ENCODE assay signal across 33 cellular contexts in the genomic region with DNA sequence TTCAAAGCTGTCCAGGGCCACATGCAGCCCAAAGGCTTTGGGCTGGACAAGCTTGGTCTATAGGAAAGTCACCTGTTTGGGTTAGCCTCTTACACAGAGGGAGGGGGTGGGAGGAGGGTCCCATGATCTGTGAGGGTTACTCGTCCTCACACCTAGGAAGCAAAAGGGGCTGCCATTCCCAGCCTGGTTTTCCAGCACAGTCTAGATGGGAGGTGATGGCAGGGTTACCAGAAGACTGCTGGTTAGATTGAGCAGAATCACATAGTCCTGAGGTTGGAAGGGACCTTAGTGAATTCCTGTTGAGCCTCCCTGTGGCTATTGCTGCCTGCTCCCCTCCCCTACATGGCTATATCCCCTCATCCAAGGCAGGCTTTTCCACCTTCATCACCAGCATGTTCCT.
"Had no signal": no experiment of that assay in that cellular context is flagged by ENCODE, and none has a peak within 500 bp of the region (broad histone marks: within the 10 kb centered on the region; RNA-seq: fewer than 3 reads in every experiment).

No MANE protein-coding gene starts in this region.

- H3K4me3 ChIP-seq: adrenal gland, body of pancreas, cardiac muscle cell had no signal

- H3K27ac Mint-ChIP-seq: activated B cell treated with CpG ODN at 0.5 μM for 24 hours; activated CD4-positive, alpha-beta memory T cell treated with anti-CD3 and anti-CD28 coated beads for 36 hours; activated CD4-positive, alpha-beta T cell treated with anti-CD3 and anti-CD28 coated beads, Interleukin-2, amount 10 ng/mL, durations not matched to agents 24 days and 14 days; activated CD8-positive, alpha-beta T cell treated with anti-CD3 and anti-CD28 coated beads for 36 hours; activated naive CD4-positive, alpha-beta T cell treated with anti-CD3 and anti-CD28 coated beads for 36 hours; activated naive CD4-positive, alpha-beta T cell treated with anti-CD3 and anti-CD28 coated beads, Interleukin-2, amount 50 U/mL, for 72 hours; activated naive CD8-positive, alpha-beta T cell treated with anti-CD3 and anti-CD28 coated beads for 36 hours; activated T-cell treated with anti-CD3 and anti-CD28 coated beads, Interleukin-2, amount 50 U/mL, for 72 hours; activated T-helper 1 cell treated with anti-CD3 and anti-CD28 coated beads, Interleukin-12 subunit alpha, Interleukin-12 subunit beta, Interleukin-2, Interleukin-4 antibody, amounts not matched to agents 30 ng/mL and 10 ng/mL and 1 ng/mL, durations not matched to agents 14 hours and 24 hours and 36 hours; activated T-helper 17 cell treated with anti-CD3 and anti-CD28 coated beads, Interleukin-2, amount 50 U/mL, for 72 hours; T-helper 1 cell treated with Interleukin-12 subunit alpha and Interleukin-12 subunit beta and Interleukin-4 antibody, amounts not matched to agents 30 μg/mL and 1 μg/mL, for 36 hours; T-helper 2 cell treated with Interferon-gamma antibody and Interleukin-4, amounts not matched to agents 5 μg/mL and 100 μg/mL, for 36 hours had no signal

- DNase-seq: activated B cell treated with CpG ODN at 0.5 μM for 24 hours; activated CD4-positive, alpha-beta memory T cell treated with anti-CD3 and anti-CD28 coated beads for 36 hours; activated CD4-positive, alpha-beta T cell treated with anti-CD3 and anti-CD28 coated beads for 4 hours; activated CD4-positive, alpha-beta T cell treated with anti-CD3 and anti-CD28 coated beads, Interleukin-2, amount 10 ng/mL, durations not matched to agents 24 days and 14 days; activated CD4-positive, alpha-beta T cell treated with anti-CD3 and anti-CD28 coated beads, Interleukin-2, amount 50 U/mL, for 1 hour; activated CD4-positive, alpha-beta T cell treated with anti-CD3 and anti-CD28 coated beads, Interleukin-2, amount 50 U/mL, for 4 hours; activated CD4-positive, CD25-positive, alpha-beta regulatory T cell treated with anti-CD3 and anti-CD28 coated beads, Interleukin-2, amount 50 U/mL, for 72 hours; activated CD8-positive, alpha-beta memory T cell treated with anti-CD3 and anti-CD28 coated beads, Interleukin-2, amount 50 U/mL, for 4 hours; activated CD8-positive, alpha-beta T cell treated with anti-CD3 and anti-CD28 coated beads for 36 hours; activated gamma-delta T cell treated with Interleukin-2 at 50 U/mL for 16 hours; activated naive CD4-positive, alpha-beta T cell; activated naive CD4-positive, alpha-beta T cell treated with anti-CD3 and anti-CD28 coated beads for 36 hours; activated naive CD4-positive, alpha-beta T cell treated with anti-CD3 and anti-CD28 coated beads, Interleukin-2, amount 50 U/mL, for 16 hours; activated naive CD8-positive, alpha-beta T cell treated with anti-CD3 and anti-CD28 coated beads for 36 hours; activated T-cell treated with anti-CD3 and anti-CD28 coated beads for 4 hours; activated T-cell treated with anti-CD3 and anti-CD28 coated beads, Interleukin-2, amount 50 U/mL, for 1 hour; activated T-cell treated with anti-CD3 and anti-CD28 coated beads, Interleukin-2, amount 50 U/mL, for 4 hours; activated T-cell treated with anti-CD3 and anti-CD28 coated beads, Interleukin-2, amount 50 U/mL, for 72 hours; adrenal gland; amniotic stem cell; aorta; body of pancreas; central memory CD4-positive, alpha-beta T cell; T-helper 1 cell; T-helper 2 cell; T-helper 9 cell had no signal

- H3K36me3 ChIP-seq: adrenal gland, cardiac muscle cell had no signal

- H3K9me3 ChIP-seq: adrenal gland, body of pancreas had no signal

- H3K4me1 Mint-ChIP-seq: activated CD4-positive, alpha-beta T cell treated with anti-CD3 and anti-CD28 coated beads, Interleukin-2, amount 10 ng/mL, durations not matched to agents 24 days and 14 days; activated naive CD8-positive, alpha-beta T cell treated with anti-CD3 and anti-CD28 coated beads for 36 hours; activated T-helper 17 cell treated with anti-CD3 and anti-CD28 coated beads, Interleukin-2, amount 50 U/mL, for 72 hours had no signal

- H3K27me3 ChIP-seq: body of pancreas had no signal

- H3K4me3 Mint-ChIP-seq: activated B cell treated with CpG ODN at 0.5 μM for 24 hours; activated CD4-positive, alpha-beta memory T cell treated with anti-CD3 and anti-CD28 coated beads for 36 hours; activated CD4-positive, alpha-beta T cell treated with anti-CD3 and anti-CD28 coated beads, Interleukin-2, amount 10 ng/mL, durations not matched to agents 24 days and 14 days; activated CD8-positive, alpha-beta T cell treated with anti-CD3 and anti-CD28 coated beads for 36 hours; activated naive CD4-positive, alpha-beta T cell treated with anti-CD3 and anti-CD28 coated beads for 36 hours; activated naive CD8-positive, alpha-beta T cell treated with anti-CD3 and anti-CD28 coated beads for 36 hours; activated T-cell treated with anti-CD3 and anti-CD28 coated beads, Interleukin-2, amount 50 U/mL, for 4 hours; activated T-cell treated with anti-CD3 and anti-CD28 coated beads, Interleukin-2, amount 50 U/mL, for 72 hours; activated T-helper 1 cell treated with anti-CD3 and anti-CD28 coated beads, Interleukin-12 subunit alpha, Interleukin-12 subunit beta, Interleukin-2, Interleukin-4 antibody, amounts not matched to agents 30 ng/mL and 10 ng/mL and 1 ng/mL, durations not matched to agents 14 hours and 24 hours and 36 hours; activated T-helper 17 cell treated with anti-CD3 and anti-CD28 coated beads, Interleukin-2, amount 50 U/mL, for 72 hours; T-helper 1 cell treated with Interleukin-12 subunit alpha and Interleukin-12 subunit beta and Interleukin-4 antibody, amounts not matched to agents 30 μg/mL and 1 μg/mL, for 36 hours; T-helper 2 cell treated with Interferon-gamma antibody and Interleukin-4, amounts not matched to agents 5 μg/mL and 100 μg/mL, for 36 hours had no signal

- H3K9me3 Mint-ChIP-seq: activated B cell treated with CpG ODN at 0.5 μM for 24 hours; activated CD4-positive, alpha-beta memory T cell treated with anti-CD3 and anti-CD28 coated beads for 36 hours; activated CD4-positive, alpha-beta T cell treated with anti-CD3 and anti-CD28 coated beads, Interleukin-2, amount 10 ng/mL, durations not matched to agents 24 days and 14 days; activated CD8-positive, alpha-beta T cell treated with anti-CD3 and anti-CD28 coated beads for 36 hours; activated naive CD4-positive, alpha-beta T cell treated with anti-CD3 and anti-CD28 coated beads for 36 hours; activated naive CD4-positive, alpha-beta T cell treated with anti-CD3 and anti-CD28 coated beads, Interleukin-2, amount 50 U/mL, for 72 hours; activated naive CD8-positive, alpha-beta T cell treated with anti-CD3 and anti-CD28 coated beads for 36 hours; activated T-cell treated with anti-CD3 and anti-CD28 coated beads, Interleukin-2, amount 50 U/mL, for 4 hours; activated T-cell treated with anti-CD3 and anti-CD28 coated beads, Interleukin-2, amount 50 U/mL, for 72 hours; activated T-helper 1 cell treated with anti-CD3 and anti-CD28 coated beads, Interleukin-12 subunit alpha, Interleukin-12 subunit beta, Interleukin-2, Interleukin-4 antibody, amounts not matched to agents 30 ng/mL and 10 ng/mL and 1 ng/mL, durations not matched to agents 14 hours and 24 hours and 36 hours; activated T-helper 17 cell treated with anti-CD3 and anti-CD28 coated beads, Interleukin-2, amount 50 U/mL, for 72 hours; T-helper 1 cell treated with Interleukin-12 subunit alpha and Interleukin-12 subunit beta and Interleukin-4 antibody, amounts not matched to agents 30 μg/mL and 1 μg/mL, for 36 hours; T-helper 2 cell treated with Interferon-gamma antibody and Interleukin-4, amounts not matched to agents 5 μg/mL and 100 μg/mL, for 36 hours had no signal

- ATAC-seq: activated CD8-positive, alpha-beta T cell treated with anti-CD3 and anti-CD28 coated beads for 36 hours; activated naive CD4-positive, alpha-beta T cell treated with anti-CD3 and anti-CD28 coated beads, Interleukin-2, amount 50 U/mL, for 72 hours; activated T-cell treated with anti-CD3 and anti-CD28 coated beads, Interleukin-2, amount 50 U/mL, for 4 hours; activated T-cell treated with anti-CD3 and anti-CD28 coated beads, Interleukin-2, amount 50 U/mL, for 72 hours; activated T-helper 17 cell treated with anti-CD3 and anti-CD28 coated beads, Interleukin-2, amount 50 U/mL, for 72 hours; body of pancreas had no signal

- H3K36me3 Mint-ChIP-seq: activated CD4-positive, alpha-beta memory T cell treated with anti-CD3 and anti-CD28 coated beads for 36 hours; activated naive CD4-positive, alpha-beta T cell treated with anti-CD3 and anti-CD28 coated beads, Interleukin-2, amount 50 U/mL, for 72 hours; activated naive CD8-positive, alpha-beta T cell treated with anti-CD3 and anti-CD28 coated beads for 36 hours had no signal

- H3K27ac ChIP-seq: adrenal gland, body of pancreas, cardiac muscle cell, VCaP had no signal
